ENCODE assay signal across 8 cellular contexts in genomic region chr6:85669735-85670194, GRCh38. TPM values are rescaled to one million over a fixed set of nuclear protein-coding genes. Genes with fewer than 3 reads are reported as not detected.
DNase-seq lines count a peak whose midpoint lies in the region; ATAC-seq, FAIRE-seq and TF ChIP-seq lines count a peak whose summit lies in the region.

No MANE protein-coding gene starts in this region.

- H3K9me3 ChIP-seq in keratinocyte (ENCODE audit: control insufficient read depth, low read depth, low read length): no peaks in the 10 kb centered on the region

- no peaks in the 10 kb centered on the region for H3K36me3 ChIP-seq in keratinocyte (ENCODE audit: control insufficient read depth in 2 of 2, extremely low read depth in 1 of 2, insufficient read depth in 2 of 2, low read length in 2 of 2)

- DNase-seq in NAMALWA (ENCODE audit: low spot score): peak; percentile 45
- DNase-seq in activated T-cell treated with anti-CD3 and anti-CD28 coated beads for 24 hours (ENCODE audit: low read depth): peak; percentile 29
- DNase-seq in keratinocyte (ENCODE audit: low read depth, low spot score): peak; percentile 54
- no peak for DNase-seq in head of caudate nucleus
- no peak for DNase-seq in NCI-H446 (lab: John Stamatoyannopoulos, UW)
- DNase-seq in NCI-H1092 (lab: John Stamatoyannopoulos, UW): no peak

- no peak overlapping the region for H2AFZ ChIP-seq in keratinocyte (ENCODE audit: control insufficient read depth, low read length)

- ATAC-seq in GM18858 (IDR thresholded peaks at IDR 0.05; ENCODE audit: unreplicated experiment) (peak; percentile 97), HG02623 (IDR thresholded peaks at IDR 0.05; ENCODE audit: unreplicated experiment) (peak; percentile 97)

- dilution Hi-C loops in keratinocyte (cut with MboI; ENCODE audit: extremely low pct_ligation_motif_present, low sequenced_read_pairs): no loop called here

- H3K9ac ChIP-seq in keratinocyte (ENCODE audit: control insufficient read depth, extremely low read depth, insufficient read depth, low read length): no peak overlapping the region

- peak overlapping the region; percentile 34 for H3K27ac ChIP-seq in keratinocyte (ENCODE audit: control insufficient read depth, insufficient read depth, low read length)

- no peaks in the 10 kb centered on the region for H3K27me3 ChIP-seq in keratinocyte (ENCODE audit: control insufficient read depth, extremely low read depth, insufficient read depth, low read length)

- peaks cover 2% of the 10 kb centered on the region for H3K79me2 ChIP-seq in keratinocyte (ENCODE audit: control insufficient read depth, insufficient read depth, low read length)

- intact Hi-C loops in head of caudate nucleus (cut with DNase I): no loop called here

- H3K9me1 ChIP-seq in keratinocyte (ENCODE audit: control insufficient read depth, extremely low read depth, insufficient read depth, low read length): no peaks in the 10 kb centered on the region

- no peak overlapping the region for H3K4me2 ChIP-seq in keratinocyte (ENCODE audit: control insufficient read depth, extremely low read depth, insufficient read depth, low read depth, low read length)

- H3K4me1 ChIP-seq in keratinocyte (ENCODE audit: control insufficient read depth, extremely low read depth, insufficient read depth, low read length): peaks cover 16% of the 10 kb centered on the region

- no peak overlapping the region for H3K4me3 ChIP-seq in keratinocyte (ENCODE audit: control insufficient read depth in 2 of 3, extremely low read depth in 1 of 3, insufficient read depth in 2 of 3, low read depth in 1 of 3, low read length in 3 of 3)

- TF ChIP-seq CTCF in keratinocyte (optimal IDR thresholded peaks at IDR 0.05 in 1 of 3, IDR thresholded peaks at IDR 0.05 in 1 of 3, conservative IDR thresholded peaks at IDR 0.05 in 1 of 3; ENCODE audit: extremely low read depth in 1 of 3, insufficient read depth in 2 of 3, low read length in 3 of 3): no peak

- H4K20me1 ChIP-seq in keratinocyte (ENCODE audit: control insufficient read depth, extremely low read depth, insufficient read depth, low read length): no peaks in the 10 kb centered on the region

- peak; percentile 94 for FAIRE-seq in keratinocyte (lab: Jason Lieb, UNC)

RNA-seq across cellular contexts. Expression of gene SYNCRIP, which starts 27.1 kb away (rescaled TPM):
- polyA plus RNA-seq in keratinocyte: 20.3 to 56.8 TPM (median 22.6 TPM) in 3 replicates
- 155 TPM for polyA plus RNA-seq in keratinocyte (2011; ENCODE audit: low read depth)
- 28.7 and 54.7 TPM in 2 replicates for polyA plus RNA-seq in keratinocyte (2011; cell fraction: cytosol; rRNA removed)
- polyA plus RNA-seq in keratinocyte (2011; cell fraction: nucleus; rRNA removed): 54.3 and 69.9 TPM in 2 replicates
- 75.2 and 130 TPM in 2 replicates for polyA plus RNA-seq in keratinocyte (2012; ENCODE audit: low replicate concordance)
- polyA minus RNA-seq in keratinocyte: 11.7 to 59.2 TPM (median 22.3 TPM) in 3 replicates
- polyA minus RNA-seq in keratinocyte (2011; cell fraction: cytosol; rRNA and poly(A)+ RNA removed): 20.0 TPM
- polyA minus RNA-seq in keratinocyte (2011; cell fraction: nucleus; rRNA and poly(A)+ RNA removed): 21.3 and 48.4 TPM in 2 replicates

Comparison
In these comparisons a context has a peak if more than half of its experiments do, and no peak if none do; other contexts are left out.
1. DNase-seq: peak in NAMALWA (single experiment), activated T-cell treated with anti-CD3 and anti-CD28 coated beads for 24 hours (single experiment) and keratinocyte (single experiment); none in head of caudate nucleus (0 of 42), NCI-H446 (0 of 2) and NCI-H1092 (single experiment).